In genomic region chr10:68348265-68348741, GRCh38 we compare ENCODE assay signal across 2 cellular contexts.
TF ChIP-seq lines count a peak whose summit lies in the region.

No MANE protein-coding gene starts in this region.

TF ChIP-seq in endothelial cell of umbilical vein, 7 proteins besides CTCF, POLR2A, EP300 and RAD21:
- TF ChIP-seq POLR2AphosphoS5 (IDR thresholded peaks at IDR 0.05; ENCODE audit: insufficient read depth, low read depth, low read length) (no peak), FOS (IDR thresholded peaks at IDR 0.05; ENCODE audit: borderline replicate concordance, insufficient read depth, low read length) (no peak), JUN (IDR thresholded peaks at IDR 0.05; ENCODE audit: borderline replicate concordance, insufficient read depth, insufficient read length, low read depth) (no peak), GATA2 (IDR thresholded peaks at IDR 0.05; ENCODE audit: insufficient read depth, insufficient read length, low read depth, low read length) (no peak), EZH2 (IDR thresholded peaks at IDR 0.05; ENCODE audit: borderline replicate concordance, low read depth, low read length, severe bottlenecking) (no peak), MYC (IDR thresholded peaks at IDR 0.05; ENCODE audit: low read depth, low read length) (no peak)
- TF ChIP-seq, protein P1, sequence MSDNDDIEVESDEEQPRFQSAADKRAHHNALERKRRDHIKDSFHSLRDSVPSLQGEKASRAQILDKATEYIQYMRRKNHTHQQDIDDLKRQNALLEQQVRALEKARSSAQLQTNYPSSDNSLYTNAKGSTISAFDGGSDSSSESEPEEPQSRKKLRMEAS (IDR thresholded peaks at IDR 0.05; ENCODE audit: insufficient read depth, insufficient read length) = no peak

TF ChIP-seq in neural cell, 6 proteins besides CTCF, POLR2A, EP300 and RAD21 (continued from another document):
- TF ChIP-seq SMC3 (conservative IDR thresholded peaks at IDR 0.05; ENCODE audit: poor library complexity) = peak; percentile 67
